In genomic region chr5:155098433-155098832, GRCh38 we compare ENCODE assay signal across 18 cellular contexts.
DNase-seq lines count a peak whose midpoint lies in the region; ATAC-seq, FAIRE-seq and TF ChIP-seq lines count a peak whose summit lies in the region.
"Had no signal": no experiment of that assay in that cellular context is flagged by ENCODE, and none has a peak within 500 bp of the region (broad histone marks: within the 10 kb centered on the region; RNA-seq: fewer than 3 reads in every experiment).

No MANE protein-coding gene starts in this region.

- H3K4me3 ChIP-seq in HEK293 (ENCODE audit: low read depth, low read length) (no peak overlapping the region), pancreas (no peak overlapping the region)
- H3K4me3 ChIP-seq: GM12878 had no signal

- H3K9me3 ChIP-seq in HEK293 (ENCODE audit: control insufficient read depth, insufficient read depth, low read depth, low read length) (no peaks in the 10 kb centered on the region), pancreas (no peaks in the 10 kb centered on the region)

- peak; percentile 11 for DNase-seq in EH (ENCODE audit: low read depth)
- DNase-seq in foreskin keratinocyte: no peak
- DNase-seq in NCI-H187 treated with DMSO at 0.1 percent for 48 hours (lab: John Stamatoyannopoulos, UW): no peak
- no peak for DNase-seq in pancreas
- no peak for DNase-seq in GM10266 (ENCODE audit: extremely low spot score)
- DNase-seq: AML-193; CD4-positive, alpha-beta T cell; DMS153; DMS79; GF-D8; GOT3; H7 had no signal

- POLR2A ChIA-PET in HEK293 (lab: Yijun Ruan, JAX): no interaction called here

- H3K36me3 ChIP-seq in HEK293 (ENCODE audit: control insufficient read depth in 2 of 2, insufficient read depth in 1 of 2, low read length in 2 of 2) (no peaks in the 10 kb centered on the region), pancreas (no peaks in the 10 kb centered on the region)

- no peak for FAIRE-seq in pancreas (lab: Jason Lieb, UNC)
- FAIRE-seq: A204.1, GM12878, GM19239 had no signal

- H3K4me1 ChIP-seq in HEK293 (ENCODE audit: control insufficient read depth, insufficient read depth, low read length) (no peaks in the 10 kb centered on the region), foreskin keratinocyte (no peaks in the 10 kb centered on the region), pancreas (no peaks in the 10 kb centered on the region)

- TF ChIP-seq CTCF in HEK293 (tag by site-specific recombination; IDR thresholded peaks at IDR 0.05) (no peak), foreskin keratinocyte (conservative IDR thresholded peaks at IDR 0.05) (no peak), pancreas (IDR thresholded peaks at IDR 0.05) (no peak), GM10266 (IDR thresholded peaks at IDR 0.05; ENCODE audit: control insufficient read depth, insufficient read depth, low read depth, missing control alignments) (no peak)

- H3K27ac ChIP-seq in HEK293 (ENCODE audit: extremely low read depth, low read depth, low read length) (no peak overlapping the region), foreskin keratinocyte (no peak overlapping the region), pancreas (no peak overlapping the region)
- H3K27ac ChIP-seq: C4-2B, KMS-11 had no signal

- intact Hi-C loops in pancreas (cut with DNase I): no loop called here

- CTCF ChIA-PET in HEK293 (lab: Yijun Ruan, JAX): interaction anchor here (0.8 kb wide), 1 partner anchor 8 kb away, joined by 3 read pairs; no protein-coding TSS in a partner anchor

- ATAC-seq in foreskin keratinocyte (peak; percentile 20), pancreas (no peak)
- ATAC-seq: GM12878 had no signal

- H3K27me3 ChIP-seq in foreskin keratinocyte (no peaks in the 10 kb centered on the region), pancreas (no peaks in the 10 kb centered on the region)

- WGBS in pancreas, 2 donors: 7 to 10% methylated on average over 1 of the region's 1 CpG

TF ChIP-seq in HEK293, 187 proteins besides CTCF, POLR2A, EP300 and RAD21:
- TF ChIP-seq FEZF1 (tag by site-specific recombination; IDR thresholded peaks at IDR 0.05) (no peak), ZNF629 (tag by site-specific recombination; IDR thresholded peaks at IDR 0.05) (no peak), ZNF223 (tag by site-specific recombination; IDR thresholded peaks at IDR 0.05) (no peak), REST (tag by site-specific recombination; IDR thresholded peaks at IDR 0.05) (peak; percentile 87), ZNF549 (tag by site-specific recombination; IDR thresholded peaks at IDR 0.05) (peak; percentile 47; the same call in 1 of the 2 replicates), ZNF518A (tag by site-specific recombination; conservative IDR thresholded peaks at IDR 0.05; ENCODE audit: low read depth) (no peak), ZNF768 (tag by site-specific recombination; IDR thresholded peaks at IDR 0.05) (no peak)
